8 cellular contexts compared by ENCODE assay signal in genomic region chr1:218284917-218285635, GRCh38. TPM values are rescaled to one million over a fixed set of nuclear protein-coding genes. Genes with fewer than 3 reads are reported as not detected.
DNase-seq lines count a peak whose midpoint lies in the region; ATAC-seq, FAIRE-seq and TF ChIP-seq lines count a peak whose summit lies in the region.

RRP15 (plus strand) TSS chr1:218285293; CDS start chr1:218285317, 24 bp downstream.

- dilution Hi-C loops in keratinocyte (cut with MboI; ENCODE audit: extremely low pct_ligation_motif_present, low sequenced_read_pairs), result no loop called here

- ATAC-seq in GM19035 (IDR thresholded peaks at IDR 0.05; ENCODE audit: unreplicated experiment) (peak; percentile 100), HG03342 (IDR thresholded peaks at IDR 0.05; ENCODE audit: unreplicated experiment) (peak; percentile 100)
- peak; percentile 89 for ATAC-seq in central memory CD8-positive, alpha-beta T cell (replicated peaks; ENCODE audit: extremely low read depth, poor library complexity, severe bottlenecking)

- peak within 1 kb of the TSS; percentile 94 for H3K27ac Mint-ChIP-seq in central memory CD8-positive, alpha-beta T cell (ENCODE audit: low read depth)

- no peaks in the 10 kb centered on the region for H3K9me3 ChIP-seq in keratinocyte (ENCODE audit: control insufficient read depth, low read depth, low read length)

- no peak for FAIRE-seq in keratinocyte (lab: Jason Lieb, UNC)

- H3K9ac ChIP-seq in keratinocyte (ENCODE audit: control insufficient read depth, extremely low read depth, insufficient read depth, low read length), result peak within 1 kb of the TSS; percentile 96

- H3K9me1 ChIP-seq in keratinocyte (ENCODE audit: control insufficient read depth, extremely low read depth, insufficient read depth, low read length), result no peaks in the 10 kb centered on the region

- peak within 1 kb of the TSS; percentile 91 to 100 (median 100) for H3K4me3 ChIP-seq in keratinocyte (ENCODE audit: control insufficient read depth in 2 of 3, extremely low read depth in 1 of 3, insufficient read depth in 2 of 3, low read depth in 1 of 3, low read length in 3 of 3)

- peaks cover 32% of the 10 kb centered on the region for H3K4me1 Mint-ChIP-seq in central memory CD8-positive, alpha-beta T cell

- peak within 1 kb of the TSS; percentile 85 for H3K4me2 ChIP-seq in keratinocyte (ENCODE audit: control insufficient read depth, extremely low read depth, insufficient read depth, low read depth, low read length)

- no peaks in the 10 kb centered on the region for H3K27me3 ChIP-seq in keratinocyte (ENCODE audit: control insufficient read depth, extremely low read depth, insufficient read depth, low read length)

- peak within 1 kb of the TSS; percentile 91 for H3K27ac ChIP-seq in keratinocyte (ENCODE audit: control insufficient read depth, insufficient read depth, low read length)

- peaks cover 10% of the 10 kb centered on the region for H3K36me3 Mint-ChIP-seq in central memory CD8-positive, alpha-beta T cell (ENCODE audit: insufficient read depth)

- no peaks in the 10 kb centered on the region for H4K20me1 ChIP-seq in keratinocyte (ENCODE audit: control insufficient read depth, extremely low read depth, insufficient read depth, low read length)

- DNase-seq in AG20443 (ENCODE audit: low spot score), result peak; percentile 94
- DNase-seq in NCI-H345 treated with DMSO at 0.1 percent for 48 hours (lab: John Stamatoyannopoulos, UW; ENCODE audit: unreplicated experiment), result peak; percentile 78
- peak; percentile 74 for DNase-seq in activated CD4-positive, CD25-positive, alpha-beta regulatory T cell treated with anti-CD3 and anti-CD28 coated beads, Interleukin-2, amount 50 U/mL, for 16 hours (ENCODE audit: low read depth, low spot score)
- DNase-seq in central memory CD8-positive, alpha-beta T cell (ENCODE audit: low spot score in 2 of 2), result peak; percentile 71 to 76
- DNase-seq in keratinocyte (ENCODE audit: low read depth, low spot score), result peak; percentile 15
- peak; percentile 79 to 87 (median 80) for DNase-seq in stimulated activated CD4-positive, alpha-beta T cell treated with anti-CD3 and anti-CD28 coated beads, Interleukin-12 subunit alpha, Interleukin-12 subunit beta, amount 100 ng/mL, for 48 hours (ENCODE audit: low read depth in 2 of 3, low spot score in 1 of 3)

- no peaks in the 10 kb centered on the region for H3K36me3 ChIP-seq in keratinocyte (ENCODE audit: control insufficient read depth in 2 of 2, extremely low read depth in 1 of 2, insufficient read depth in 2 of 2, low read length in 2 of 2)

- H3K27me3 Mint-ChIP-seq in central memory CD8-positive, alpha-beta T cell, result no peaks in the 10 kb centered on the region

- peak within 1 kb of the TSS; percentile 100 for H2AFZ ChIP-seq in keratinocyte (ENCODE audit: control insufficient read depth, low read length)

- peaks cover 15% of the 10 kb centered on the region for H3K4me1 ChIP-seq in keratinocyte (ENCODE audit: control insufficient read depth, extremely low read depth, insufficient read depth, low read length)

- H3K79me2 ChIP-seq in keratinocyte (ENCODE audit: control insufficient read depth, insufficient read depth, low read length), result peaks cover 47% of the 10 kb centered on the region

- H3K9me3 Mint-ChIP-seq in central memory CD8-positive, alpha-beta T cell, result no peaks in the 10 kb centered on the region

- TF ChIP-seq CTCF in keratinocyte (optimal IDR thresholded peaks at IDR 0.05 in 1 of 3, IDR thresholded peaks at IDR 0.05 in 1 of 3, conservative IDR thresholded peaks at IDR 0.05 in 1 of 3; ENCODE audit: extremely low read depth in 1 of 3, insufficient read depth in 2 of 3, low read length in 3 of 3), result no peak

- peak within 1 kb of the TSS; percentile 95 for H3K4me3 Mint-ChIP-seq in central memory CD8-positive, alpha-beta T cell

RNA-seq across cellular contexts. Expression of gene RRP15, which starts in this region (rescaled TPM):
- 4.9 to 15.8 TPM (median 9.0 TPM) in 3 replicates for polyA plus RNA-seq in keratinocyte
- polyA plus RNA-seq in keratinocyte (2011; ENCODE audit: low read depth), result 60.5 TPM
- polyA plus RNA-seq in keratinocyte (2011; cell fraction: cytosol; rRNA removed), result 4.7 and 6.9 TPM in 2 replicates
- 3.6 and 8.0 TPM in 2 replicates for polyA plus RNA-seq in keratinocyte (2011; cell fraction: nucleus; rRNA removed)
- polyA plus RNA-seq in keratinocyte (2012; ENCODE audit: low replicate concordance), result 12.5 and 18.5 TPM in 2 replicates
- polyA minus RNA-seq in keratinocyte, result 2.1 to 5.3 TPM (median 2.4 TPM) in 3 replicates
- polyA minus RNA-seq in keratinocyte (2011; cell fraction: cytosol; rRNA and poly(A)+ RNA removed), result 3.5 TPM
- 3.5 and 7.2 TPM in 2 replicates for polyA minus RNA-seq in keratinocyte (2011; cell fraction: nucleus; rRNA and poly(A)+ RNA removed)

Comparison
In these comparisons a context has a peak if more than half of its experiments do, and no peak if none do; other contexts are left out.
1. Peak in every context shown above with its lines: DNase-seq, ATAC-seq, H3K4me3 ChIP-seq and H3K27ac ChIP-seq.
2. DNase-seq: peak in every context shown above with its lines; median percentile 94 in AG20443; 80 in stimulated activated CD4-positive, alpha-beta T cell treated with anti-CD3 and anti-CD28 coated beads, Interleukin-12 subunit alpha, Interleukin-12 subunit beta, amount 100 ng/mL, for 48 hours; 78 in NCI-H345 treated with DMSO at 0.1 percent for 48 hours; 74 in activated CD4-positive, CD25-positive, alpha-beta regulatory T cell treated with anti-CD3 and anti-CD28 coated beads, Interleukin-2, amount 50 U/mL, for 16 hours; 74 in central memory CD8-positive, alpha-beta T cell; 15 in keratinocyte.